ENCODE assay signal across 8 cellular contexts in genomic region chr19:44954649-44955499, GRCh38. TPM values are rescaled to one million over a fixed set of nuclear protein-coding genes. Genes with fewer than 3 reads are reported as not detected.
A peak's percentile ranks its signal among the peaks of the same experiment; 100 is the strongest.
DNase-seq lines count a peak whose midpoint lies in the region; ATAC-seq, FAIRE-seq and TF ChIP-seq lines count a peak whose summit lies in the region.

A gene with protein sequence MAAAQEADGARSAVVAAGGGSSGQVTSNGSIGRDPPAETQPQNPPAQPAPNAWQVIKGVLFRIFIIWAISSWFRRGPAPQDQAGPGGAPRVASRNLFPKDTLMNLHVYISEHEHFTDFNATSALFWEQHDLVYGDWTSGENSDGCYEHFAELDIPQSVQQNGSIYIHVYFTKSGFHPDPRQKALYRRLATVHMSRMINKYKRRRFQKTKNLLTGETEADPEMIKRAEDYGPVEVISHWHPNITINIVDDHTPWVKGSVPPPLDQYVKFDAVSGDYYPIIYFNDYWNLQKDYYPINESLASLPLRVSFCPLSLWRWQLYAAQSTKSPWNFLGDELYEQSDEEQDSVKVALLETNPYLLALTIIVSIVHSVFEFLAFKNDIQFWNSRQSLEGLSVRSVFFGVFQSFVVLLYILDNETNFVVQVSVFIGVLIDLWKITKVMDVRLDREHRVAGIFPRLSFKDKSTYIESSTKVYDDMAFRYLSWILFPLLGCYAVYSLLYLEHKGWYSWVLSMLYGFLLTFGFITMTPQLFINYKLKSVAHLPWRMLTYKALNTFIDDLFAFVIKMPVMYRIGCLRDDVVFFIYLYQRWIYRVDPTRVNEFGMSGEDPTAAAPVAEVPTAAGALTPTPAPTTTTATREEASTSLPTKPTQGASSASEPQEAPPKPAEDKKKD (plus strand): TSS chr19:44955380. CDS start chr19:44955396, 16 bp downstream.

- ATAC-seq in GM18508 (IDR thresholded peaks at IDR 0.05; ENCODE audit: insufficient read depth, unreplicated experiment), result peak; percentile 47
- ATAC-seq in HG02981 (IDR thresholded peaks at IDR 0.05; ENCODE audit: unreplicated experiment), result peak; percentile 70
- peak; percentile 95 to 97 for ATAC-seq in right cardiac atrium

- peak within 1 kb of the TSS; percentile 95 for H3K4me3 Mint-ChIP-seq in T-helper 2 cell treated with Interferon-gamma antibody and Interleukin-4, amounts not matched to agents 5 μg/mL and 100 μg/mL, for 36 hours

- no peaks in the 10 kb centered on the region for H3K9me3 Mint-ChIP-seq in T-helper 2 cell treated with Interferon-gamma antibody and Interleukin-4, amounts not matched to agents 5 μg/mL and 100 μg/mL, for 36 hours

- no peaks in the 10 kb centered on the region for H3K36me3 Mint-ChIP-seq in T-helper 2 cell treated with Interferon-gamma antibody and Interleukin-4, amounts not matched to agents 5 μg/mL and 100 μg/mL, for 36 hours (ENCODE audit: low read depth)

- peaks cover 10 to 30% of the 10 kb centered on the region in 2 donors for H3K4me1 ChIP-seq in ascending aorta
- H3K4me1 ChIP-seq in right cardiac atrium (ENCODE audit: control insufficient read depth, insufficient read depth, low read length), result peaks cover 5% of the 10 kb centered on the region

- peak in 1 of 3 experiments; percentile 28 for TF ChIP-seq CTCF in ascending aorta (IDR thresholded peaks at IDR 0.05)

- H3K27me3 ChIP-seq in ascending aorta (no peaks in the 10 kb centered on the region), right cardiac atrium (ENCODE audit: control insufficient read depth, insufficient read depth) (no peaks in the 10 kb centered on the region)

- FAIRE-seq in urothelium cell line (lab: Jason Lieb, UNC), result peak; percentile 61

- peak within 1 kb of the TSS; percentile 99 for H3K27ac Mint-ChIP-seq in T-helper 2 cell treated with Interferon-gamma antibody and Interleukin-4, amounts not matched to agents 5 μg/mL and 100 μg/mL, for 36 hours

- H3K27me3 Mint-ChIP-seq in T-helper 2 cell treated with Interferon-gamma antibody and Interleukin-4, amounts not matched to agents 5 μg/mL and 100 μg/mL, for 36 hours (ENCODE audit: low read depth), result no peaks in the 10 kb centered on the region

- intact Hi-C loops in ascending aorta (cut with DNase I) (loop anchor here (1.0 to 5.0 kb wide), 5 partner anchors 40 to 222 kb away; partner anchors contain the start of genes BLOC1S3, PPP1R37, RELB and TOMM40), right cardiac atrium (cut with DNase I) (loop anchor here in 3 of 4 donors (5.0 kb wide), 1 partner anchor 53 kb away; no protein-coding TSS in a partner anchor)

- H3K4me3 ChIP-seq in ascending aorta, result peak within 1 kb of the TSS; percentile 73 to 98
- peak within 1 kb of the TSS; percentile 93 for H3K4me3 ChIP-seq in right cardiac atrium (ENCODE audit: low read length)

- WGBS in right cardiac atrium, result under 1% methylated on average over 65 of the region's 65 CpGs

- peaks cover 0 to 6% of the 10 kb centered on the region in 2 donors for H3K36me3 ChIP-seq in ascending aorta

- H3K9me3 ChIP-seq in ascending aorta, result no peaks in the 10 kb centered on the region
- no peaks in the 10 kb centered on the region for H3K9me3 ChIP-seq in right cardiac atrium (ENCODE audit: control insufficient read depth, low read length)

- H3K27ac ChIP-seq in ascending aorta (peak within 1 kb of the TSS; percentile 89 to 91), right cardiac atrium (ENCODE audit: low read length) (peak within 1 kb of the TSS; percentile 97)

- DNase-seq in NCI-H2029 (lab: John Stamatoyannopoulos, UW), result peak; percentile 98
- peak; percentile 91 for DNase-seq in T-helper 2 cell treated with Interferon-gamma antibody and Interleukin-4, amounts not matched to agents 5 μg/mL and 100 μg/mL, for 36 hours (ENCODE audit: low spot score)
- peak; percentile 87 to 98 for DNase-seq in ascending aorta (ENCODE audit: low spot score in 2 of 2)
- DNase-seq in right cardiac atrium, result peak; percentile 98 to 99 (median 99)
- DNase-seq in pulmonary artery endothelial cell (ENCODE audit: low read depth, low spot score), result peak; percentile 89
- peak; percentile 99 for DNase-seq in urothelium cell line (ENCODE audit: low spot score)

- H3K4me1 Mint-ChIP-seq in T-helper 2 cell treated with Interferon-gamma antibody and Interleukin-4, amounts not matched to agents 5 μg/mL and 100 μg/mL, for 36 hours (ENCODE audit: low read depth), result peaks cover 27% of the 10 kb centered on the region

RNA-seq across cellular contexts. Expression of the gene that starts here (rescaled TPM):
- total RNA-seq in ascending aorta (65.2 TPM), right cardiac atrium (100 to 1,000 TPM in 2 of 4 donors, 10 to 100 TPM in 2; 81.4 to 106 (median 93.0) TPM), pulmonary artery endothelial cell (24.9 and 35.3 TPM in 2 replicates)
- 85.7 TPM for polyA plus RNA-seq in right cardiac atrium

Comparison
In these comparisons a context has a peak if more than half of its experiments do, and no peak if none do; other contexts are left out.
1. Peak in every context shown above with its lines: DNase-seq, ATAC-seq, H3K4me3 ChIP-seq and H3K27ac ChIP-seq.